ENCODE assay signal across 40 cellular contexts in genomic region chr2:170208967-170209366, GRCh38. TPM values are rescaled to one million over a fixed set of nuclear protein-coding genes. Genes with fewer than 3 reads are reported as not detected.
"Had no signal": no experiment of that assay in that cellular context is flagged by ENCODE, and none has a peak within 500 bp of the region (broad histone marks: within the 10 kb centered on the region; RNA-seq: fewer than 3 reads in every experiment).

No MANE protein-coding gene starts in this region.

- H3K9me3 ChIP-seq: ascending aorta had no signal

- H3K27me3 Mint-ChIP-seq: activated naive CD8-positive, alpha-beta T cell treated with anti-CD3 and anti-CD28 coated beads, Interleukin-2, amount 10 ng/mL, durations not matched to agents 7 days and 5 days; brain had no signal

- DNase-seq: activated effector memory CD4-positive, alpha-beta T cell treated with anti-CD3 and anti-CD28 coated beads, Interleukin-2, amount 50 U/mL, for 16 hours; activated effector memory CD4-positive, alpha-beta T cell treated with Interleukin-2 at 50 U/mL for 16 hours; activated gamma-delta T cell; activated gamma-delta T cell treated with Interleukin-2 at 50 U/mL for 16 hours; activated naive CD4-positive, alpha-beta T cell; activated naive CD4-positive, alpha-beta T cell treated with anti-CD3 and anti-CD28 coated beads for 36 hours; activated naive CD4-positive, alpha-beta T cell treated with anti-CD3 and anti-CD28 coated beads, Interleukin-2, amount 10 ng/mL, durations not matched to agents 7 days and 5 days; activated naive CD4-positive, alpha-beta T cell treated with anti-CD3 and anti-CD28 coated beads, Interleukin-2, amount 50 U/mL, for 16 hours; activated naive CD4-positive, alpha-beta T cell treated with Interleukin-2 at 50 U/mL for 16 hours; activated naive CD8-positive, alpha-beta T cell treated with anti-CD3 and anti-CD28 coated beads for 36 hours; activated naive CD8-positive, alpha-beta T cell treated with anti-CD3 and anti-CD28 coated beads, Interleukin-2, amount 10 ng/mL, durations not matched to agents 7 days and 5 days; activated naive CD8-positive, alpha-beta T cell treated with anti-CD3 and anti-CD28 coated beads, Interleukin-2, amount 50 U/mL, for 24 hours; activated T-cell treated with anti-CD3 and anti-CD28 coated beads, Interleukin-2, amount 50 U/mL, for 4 hours; activated T-cell treated with anti-CD3 and anti-CD28 coated beads, Interleukin-2, amount 50 U/mL, for 48 hours; activated T-cell treated with anti-CD3 and anti-CD28 coated beads, Interleukin-2, amount 50 U/mL, for 72 hours; adrenal gland; amniotic stem cell; amygdala; anterior cingulate cortex; aorta; body of pancreas; brain microvascular endothelial cell; caudate nucleus; central memory CD4-positive, alpha-beta T cell; cerebellar nuclear complex had no signal

- H3K9me3 Mint-ChIP-seq: activated naive CD4-positive, alpha-beta T cell treated with anti-CD3 and anti-CD28 coated beads, Interleukin-2, amount 10 ng/mL, durations not matched to agents 7 days and 5 days; activated naive CD4-positive, alpha-beta T cell treated with anti-CD3 and anti-CD28 coated beads, Interleukin-2, amount 50 U/mL, for 24 hours; activated naive CD4-positive, alpha-beta T cell treated with anti-CD3 and anti-CD28 coated beads, Interleukin-2, amount 50 U/mL, for 72 hours; activated naive CD8-positive, alpha-beta T cell treated with anti-CD3 and anti-CD28 coated beads, Interleukin-2, amount 50 U/mL, for 24 hours; activated T-cell treated with anti-CD3 and anti-CD28 coated beads, Interleukin-2, amount 50 U/mL, for 4 hours; activated T-cell treated with anti-CD3 and anti-CD28 coated beads, Interleukin-2, amount 50 U/mL, for 72 hours; activated T-helper 1 cell treated with anti-CD3 and anti-CD28 coated beads, Interleukin-12 subunit alpha, Interleukin-12 subunit beta, Interleukin-2, Interleukin-4 antibody, amounts not matched to agents 30 ng/mL and 10 ng/mL and 1 ng/mL, durations not matched to agents 14 hours and 24 hours and 36 hours; activated T-helper 17 cell treated with anti-CD3 and anti-CD28 coated beads, Interleukin-2, amount 50 U/mL, for 72 hours; activated T-helper 2 cell treated with anti-CD3 and anti-CD28 coated beads, Interferon-gamma antibody, Interleukin-2, Interleukin-4, amounts not matched to agents 10 μg/mL and 5 μg/mL and 100 μg/mL, durations not matched to agents 14 hours and 24 hours and 36 hours; central memory CD8-positive, alpha-beta T cell had no signal

- H3K27me3 ChIP-seq: adrenal gland, ascending aorta, body of pancreas, brain microvascular endothelial cell, breast epithelium, cardiac muscle cell had no signal

- H3K36me3 ChIP-seq: adrenal gland, ascending aorta, brain microvascular endothelial cell, breast epithelium, cardiac muscle cell had no signal

- H3K4me3 ChIP-seq: adrenal gland, ascending aorta, body of pancreas, breast epithelium, cardiac muscle cell had no signal

- H3K4me1 Mint-ChIP-seq: activated naive CD4-positive, alpha-beta T cell treated with anti-CD3 and anti-CD28 coated beads, Interleukin-2, amount 10 ng/mL, durations not matched to agents 7 days and 5 days; activated naive CD4-positive, alpha-beta T cell treated with anti-CD3 and anti-CD28 coated beads, Interleukin-2, amount 50 U/mL, for 24 hours; activated naive CD8-positive, alpha-beta T cell treated with anti-CD3 and anti-CD28 coated beads, Interleukin-2, amount 10 ng/mL, durations not matched to agents 7 days and 5 days; activated T-helper 17 cell treated with anti-CD3 and anti-CD28 coated beads, Interleukin-2, amount 50 U/mL, for 72 hours; central memory CD8-positive, alpha-beta T cell had no signal

- H3K27ac ChIP-seq: adrenal gland, ascending aorta, body of pancreas, brain microvascular endothelial cell, breast epithelium, cardiac muscle cell had no signal

- ATAC-seq: activated naive CD4-positive, alpha-beta T cell treated with anti-CD3 and anti-CD28 coated beads, Interleukin-2, amount 50 U/mL, for 72 hours; activated naive CD8-positive, alpha-beta T cell treated with anti-CD3 and anti-CD28 coated beads, Interleukin-2, amount 50 U/mL, for 24 hours; activated T-cell treated with anti-CD3 and anti-CD28 coated beads, Interleukin-2, amount 50 U/mL, for 4 hours; activated T-cell treated with anti-CD3 and anti-CD28 coated beads, Interleukin-2, amount 50 U/mL, for 72 hours; activated T-helper 17 cell treated with anti-CD3 and anti-CD28 coated beads, Interleukin-2, amount 50 U/mL, for 72 hours; body of pancreas had no signal

- FAIRE-seq: astrocyte, bronchial epithelial cell, colon had no signal

- H3K4me1 ChIP-seq: adrenal gland, ascending aorta, body of pancreas, breast epithelium had no signal

- H3K27ac Mint-ChIP-seq: activated naive CD4-positive, alpha-beta T cell treated with anti-CD3 and anti-CD28 coated beads for 36 hours; activated naive CD4-positive, alpha-beta T cell treated with anti-CD3 and anti-CD28 coated beads, Interleukin-2, amount 10 ng/mL, durations not matched to agents 7 days and 5 days; activated naive CD4-positive, alpha-beta T cell treated with anti-CD3 and anti-CD28 coated beads, Interleukin-2, amount 50 U/mL, for 24 hours; activated naive CD4-positive, alpha-beta T cell treated with anti-CD3 and anti-CD28 coated beads, Interleukin-2, amount 50 U/mL, for 72 hours; activated naive CD8-positive, alpha-beta T cell; activated naive CD8-positive, alpha-beta T cell treated with anti-CD3 and anti-CD28 coated beads for 36 hours; activated naive CD8-positive, alpha-beta T cell treated with anti-CD3 and anti-CD28 coated beads, Interleukin-2, amount 10 ng/mL, durations not matched to agents 7 days and 5 days; activated naive CD8-positive, alpha-beta T cell treated with anti-CD3 and anti-CD28 coated beads, Interleukin-2, amount 50 U/mL, for 24 hours; activated T-cell treated with anti-CD3 and anti-CD28 coated beads, Interleukin-2, amount 50 U/mL, for 72 hours; activated T-helper 1 cell treated with anti-CD3 and anti-CD28 coated beads, Interleukin-12 subunit alpha, Interleukin-12 subunit beta, Interleukin-2, Interleukin-4 antibody, amounts not matched to agents 30 ng/mL and 10 ng/mL and 1 ng/mL, durations not matched to agents 14 hours and 24 hours and 36 hours; activated T-helper 17 cell treated with anti-CD3 and anti-CD28 coated beads, Interleukin-2, amount 50 U/mL, for 72 hours; activated T-helper 2 cell treated with anti-CD3 and anti-CD28 coated beads, Interferon-gamma antibody, Interleukin-2, Interleukin-4, amounts not matched to agents 10 μg/mL and 5 μg/mL and 100 μg/mL, durations not matched to agents 14 hours and 24 hours and 36 hours; brain had no signal

- H3K4me3 Mint-ChIP-seq: activated naive CD4-positive, alpha-beta T cell treated with anti-CD3 and anti-CD28 coated beads for 36 hours; activated naive CD4-positive, alpha-beta T cell treated with anti-CD3 and anti-CD28 coated beads, Interleukin-2, amount 10 ng/mL, durations not matched to agents 7 days and 5 days; activated naive CD4-positive, alpha-beta T cell treated with anti-CD3 and anti-CD28 coated beads, Interleukin-2, amount 50 U/mL, for 24 hours; activated naive CD8-positive, alpha-beta T cell; activated naive CD8-positive, alpha-beta T cell treated with anti-CD3 and anti-CD28 coated beads for 36 hours; activated naive CD8-positive, alpha-beta T cell treated with anti-CD3 and anti-CD28 coated beads, Interleukin-2, amount 10 ng/mL, durations not matched to agents 7 days and 5 days; activated naive CD8-positive, alpha-beta T cell treated with anti-CD3 and anti-CD28 coated beads, Interleukin-2, amount 50 U/mL, for 24 hours; activated T-cell treated with anti-CD3 and anti-CD28 coated beads, Interleukin-2, amount 50 U/mL, for 4 hours; activated T-cell treated with anti-CD3 and anti-CD28 coated beads, Interleukin-2, amount 50 U/mL, for 72 hours; activated T-helper 1 cell treated with anti-CD3 and anti-CD28 coated beads, Interleukin-12 subunit alpha, Interleukin-12 subunit beta, Interleukin-2, Interleukin-4 antibody, amounts not matched to agents 30 ng/mL and 10 ng/mL and 1 ng/mL, durations not matched to agents 14 hours and 24 hours and 36 hours; activated T-helper 17 cell treated with anti-CD3 and anti-CD28 coated beads, Interleukin-2, amount 50 U/mL, for 72 hours; brain; central memory CD8-positive, alpha-beta T cell had no signal

- H3K36me3 Mint-ChIP-seq: activated naive CD4-positive, alpha-beta T cell treated with anti-CD3 and anti-CD28 coated beads, Interleukin-2, amount 10 ng/mL, durations not matched to agents 7 days and 5 days; activated naive CD8-positive, alpha-beta T cell had no signal

RNA-seq across cellular contexts. Expression of gene MYO3B, which starts 31.0 kb away (rescaled TPM):
- total RNA-seq: ascending aorta, astrocyte, cardiac muscle cell, chondrocyte had no signal
- polyA plus RNA-seq: cardiac muscle cell had no signal
